Comparison of ENCODE assay signal across 24 cellular contexts in the genomic region with DNA sequence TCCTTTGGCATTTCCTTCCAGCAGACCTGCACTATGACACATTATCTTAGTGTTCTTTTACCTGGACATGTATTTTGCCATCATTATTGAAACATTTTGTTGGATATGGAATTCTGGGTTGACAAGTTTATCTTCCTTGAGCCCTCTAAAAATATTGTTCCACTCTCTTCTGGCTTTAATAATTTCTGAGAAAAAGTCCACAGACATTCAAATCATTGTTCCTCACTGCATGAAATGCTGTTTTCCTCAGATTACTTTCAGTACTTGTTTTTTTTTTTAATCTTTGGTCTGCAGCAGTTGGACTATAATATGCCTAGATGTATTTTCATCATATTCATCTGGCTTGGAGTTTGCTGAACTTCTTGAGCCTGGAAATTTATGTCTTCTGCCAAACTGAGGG.
"Had no signal": no experiment of that assay in that cellular context is flagged by ENCODE, and none has a peak within 500 bp of the region (broad histone marks: within the 10 kb centered on the region; RNA-seq: fewer than 3 reads in every experiment).

No MANE protein-coding gene starts in this region.

- H3K27ac Mint-ChIP-seq: T-cell had no signal

- H3K4me3 Mint-ChIP-seq: T-cell had no signal

- H3K27ac ChIP-seq: HL-60, RWPE1 had no signal

- H3K9me2 ChIP-seq: SK-N-SH had no signal

- FAIRE-seq: HTR-8/SVneo had no signal

- H3K9ac ChIP-seq: SK-N-SH had no signal

- H3K4me2 ChIP-seq: SK-N-SH had no signal

- DNase-seq: Karpas-422, KG1, MM.1S, NCI-H1092 treated with DMSO at 0.1 percent for 48 hours, NCI-H1436, NCI-H187, NCI-H2029, NCI-H2081 treated with DMSO at 0.1 percent for 48 hours, NCI-H2171, NCI-H226, NCI-H446, NCI-H510A, NCI-H524 treated with DMSO at 0.1 percent for 48 hours, NCI-H69, NCI-H774, PC-3, SHP77, SK-N-SH, SW 1271, T-cell had no signal

- H3K4me1 Mint-ChIP-seq: T-cell had no signal

- H3K27me3 Mint-ChIP-seq: T-cell had no signal

- ATAC-seq: Panc1, PC-3, T-cell had no signal
